22 cellular contexts compared by ENCODE assay signal in the genomic region with DNA sequence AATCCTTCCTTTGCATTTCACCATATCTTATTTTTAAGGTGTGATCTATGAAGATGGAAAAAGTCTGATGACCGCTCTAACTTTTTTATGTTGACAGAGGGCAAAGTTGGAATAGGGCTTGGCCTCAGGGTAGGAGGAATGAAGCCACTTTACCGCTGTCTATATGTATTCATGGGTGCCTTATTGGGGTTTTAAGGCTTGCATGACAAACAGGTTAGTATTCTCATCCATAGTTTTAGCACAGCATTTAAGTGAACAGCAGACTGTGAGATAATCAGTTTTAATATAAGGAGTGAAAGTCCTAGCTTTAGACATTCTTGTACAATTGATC.
"Had no signal": no experiment of that assay in that cellular context is flagged by ENCODE, and none has a peak within 500 bp of the region (broad histone marks: within the 10 kb centered on the region; RNA-seq: fewer than 3 reads in every experiment).

No MANE protein-coding gene starts in this region.

- H3K9me3 ChIP-seq: colonic mucosa, esophagus muscularis mucosa, gastrocnemius medialis, heart right ventricle, left lung, lower lobe of right lung had no signal

- H3K36me3 Mint-ChIP-seq: naive B cell had no signal

- H3K9me3 Mint-ChIP-seq: dendritic cell treated with granulocyte-macrophage colony-stimulating factor and Interleukin-4, amounts not matched to agents 40 ng/mL and 50 ng/mL, for 4 days; effector memory CD8-positive, alpha-beta T cell; endodermal cell; naive B cell had no signal

- ATAC-seq: effector memory CD8-positive, alpha-beta T cell; foreskin keratinocyte; gastrocnemius medialis; lower lobe of right lung had no signal

- DNase-seq: cerebellar nuclear complex; cortex of kidney; effector CD8-positive, alpha-beta T cell; effector memory CD8-positive, alpha-beta T cell; endodermal cell; foreskin keratinocyte; gastrocnemius medialis; glutamatergic neuron; head of caudate nucleus; heart right ventricle; hippocampal formation; left lung; left ventricle myocardium superior; lower lobe of right lung; midbrain; naive B cell had no signal

- H3K4me3 Mint-ChIP-seq: dendritic cell treated with granulocyte-macrophage colony-stimulating factor and Interleukin-4, amounts not matched to agents 40 ng/mL and 50 ng/mL, for 4 days; effector memory CD8-positive, alpha-beta T cell; endodermal cell; naive B cell had no signal

- FAIRE-seq: endometrium, islet of Langerhans, keratinocyte had no signal

- H3K27ac ChIP-seq: colonic mucosa, esophagus muscularis mucosa, foreskin keratinocyte, gastrocnemius medialis, heart right ventricle, left lung, lower lobe of right lung had no signal

- H3K27me3 Mint-ChIP-seq: dendritic cell treated with granulocyte-macrophage colony-stimulating factor and Interleukin-4, amounts not matched to agents 40 ng/mL and 50 ng/mL, for 4 days; naive B cell had no signal

- H3K4me1 ChIP-seq: colonic mucosa, foreskin keratinocyte, left lung, lower lobe of right lung had no signal

- H3K27ac Mint-ChIP-seq: dendritic cell treated with granulocyte-macrophage colony-stimulating factor and Interleukin-4, amounts not matched to agents 40 ng/mL and 50 ng/mL, for 4 days; effector memory CD8-positive, alpha-beta T cell; endodermal cell had no signal

- H3K4me3 ChIP-seq: colonic mucosa, esophagus muscularis mucosa, gastrocnemius medialis, heart right ventricle, left lung, lower lobe of right lung had no signal

- H3K36me3 ChIP-seq: colonic mucosa, esophagus muscularis mucosa, gastrocnemius medialis, heart right ventricle, left lung, lower lobe of right lung had no signal

- H3K27me3 ChIP-seq: colonic mucosa, esophagus muscularis mucosa, foreskin keratinocyte, gastrocnemius medialis, heart right ventricle, left lung had no signal
